In the genomic region with DNA sequence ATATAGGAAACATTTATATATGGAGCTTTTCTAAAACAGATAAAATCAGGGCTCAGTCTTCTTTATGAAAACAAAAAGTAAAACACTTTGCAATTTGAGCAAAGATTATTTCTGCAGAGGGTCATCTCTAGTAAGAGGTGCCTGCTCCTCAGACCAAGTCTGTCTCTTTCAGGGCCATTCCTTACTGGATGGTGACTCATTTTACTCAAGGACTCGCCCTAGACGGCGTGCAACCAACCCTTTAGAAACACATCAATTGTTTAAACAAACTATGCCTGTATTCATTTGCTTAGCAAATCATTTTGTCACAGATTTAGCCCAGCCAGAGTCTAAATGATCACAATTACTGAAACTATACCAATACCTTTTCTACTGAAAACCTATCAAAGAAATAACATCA, we compare ENCODE assay signal across 2 cellular contexts.
TF ChIP-seq lines count a peak whose summit lies in the region.

No MANE protein-coding gene starts in this region.

TF ChIP-seq in GM12878, 131 proteins besides CTCF, POLR2A, EP300 and RAD21 (continued from another document):
- TF ChIP-seq, protein P1, sequence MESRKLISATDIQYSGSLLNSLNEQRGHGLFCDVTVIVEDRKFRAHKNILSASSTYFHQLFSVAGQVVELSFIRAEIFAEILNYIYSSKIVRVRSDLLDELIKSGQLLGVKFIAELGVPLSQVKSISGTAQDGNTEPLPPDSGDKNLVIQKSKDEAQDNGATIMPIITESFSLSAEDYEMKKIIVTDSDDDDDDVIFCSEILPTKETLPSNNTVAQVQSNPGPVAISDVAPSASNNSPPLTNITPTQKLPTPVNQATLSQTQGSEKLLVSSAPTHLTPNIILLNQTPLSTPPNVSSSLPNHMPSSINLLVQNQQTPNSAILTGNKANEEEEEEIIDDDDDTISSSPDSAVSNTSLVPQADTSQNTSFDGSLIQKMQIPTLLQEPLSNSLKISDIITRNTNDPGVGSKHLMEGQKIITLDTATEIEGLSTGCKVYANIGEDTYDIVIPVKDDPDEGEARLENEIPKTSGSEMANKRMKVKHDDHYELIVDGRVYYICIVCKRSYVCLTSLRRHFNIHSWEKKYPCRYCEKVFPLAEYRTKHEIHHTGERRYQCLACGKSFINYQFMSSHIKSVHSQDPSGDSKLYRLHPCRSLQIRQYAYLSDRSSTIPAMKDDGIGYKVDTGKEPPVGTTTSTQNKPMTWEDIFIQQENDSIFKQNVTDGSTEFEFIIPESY (IDR thresholded peaks at IDR 0.05): no peak
- TF ChIP-seq, protein P2, sequence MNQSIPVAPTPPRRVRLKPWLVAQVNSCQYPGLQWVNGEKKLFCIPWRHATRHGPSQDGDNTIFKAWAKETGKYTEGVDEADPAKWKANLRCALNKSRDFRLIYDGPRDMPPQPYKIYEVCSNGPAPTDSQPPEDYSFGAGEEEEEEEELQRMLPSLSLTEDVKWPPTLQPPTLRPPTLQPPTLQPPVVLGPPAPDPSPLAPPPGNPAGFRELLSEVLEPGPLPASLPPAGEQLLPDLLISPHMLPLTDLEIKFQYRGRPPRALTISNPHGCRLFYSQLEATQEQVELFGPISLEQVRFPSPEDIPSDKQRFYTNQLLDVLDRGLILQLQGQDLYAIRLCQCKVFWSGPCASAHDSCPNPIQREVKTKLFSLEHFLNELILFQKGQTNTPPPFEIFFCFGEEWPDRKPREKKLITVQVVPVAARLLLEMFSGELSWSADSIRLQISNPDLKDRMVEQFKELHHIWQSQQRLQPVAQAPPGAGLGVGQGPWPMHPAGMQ (IDR thresholded peaks at IDR 0.05; ENCODE audit: borderline replicate concordance): no peak
- no peak for TF ChIP-seq BRCA1 (IDR thresholded peaks at IDR 0.05; ENCODE audit: low read depth, low read length)
- TF ChIP-seq, protein P3, sequence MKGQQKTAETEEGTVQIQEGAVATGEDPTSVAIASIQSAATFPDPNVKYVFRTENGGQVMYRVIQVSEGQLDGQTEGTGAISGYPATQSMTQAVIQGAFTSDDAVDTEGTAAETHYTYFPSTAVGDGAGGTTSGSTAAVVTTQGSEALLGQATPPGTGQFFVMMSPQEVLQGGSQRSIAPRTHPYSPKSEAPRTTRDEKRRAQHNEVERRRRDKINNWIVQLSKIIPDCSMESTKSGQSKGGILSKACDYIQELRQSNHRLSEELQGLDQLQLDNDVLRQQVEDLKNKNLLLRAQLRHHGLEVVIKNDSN (IDR thresholded peaks at IDR 0.05; ENCODE audit: borderline replicate concordance, extremely low read length, insufficient read depth, low read depth, low read length): no peak
- TF ChIP-seq CHD1 (IDR thresholded peaks at IDR 0.05; ENCODE audit: low read depth, low read length): no peak
- no peak for TF ChIP-seq SMC3 (IDR thresholded peaks at IDR 0.05; ENCODE audit: borderline replicate concordance, low read length)
- TF ChIP-seq, protein P4, sequence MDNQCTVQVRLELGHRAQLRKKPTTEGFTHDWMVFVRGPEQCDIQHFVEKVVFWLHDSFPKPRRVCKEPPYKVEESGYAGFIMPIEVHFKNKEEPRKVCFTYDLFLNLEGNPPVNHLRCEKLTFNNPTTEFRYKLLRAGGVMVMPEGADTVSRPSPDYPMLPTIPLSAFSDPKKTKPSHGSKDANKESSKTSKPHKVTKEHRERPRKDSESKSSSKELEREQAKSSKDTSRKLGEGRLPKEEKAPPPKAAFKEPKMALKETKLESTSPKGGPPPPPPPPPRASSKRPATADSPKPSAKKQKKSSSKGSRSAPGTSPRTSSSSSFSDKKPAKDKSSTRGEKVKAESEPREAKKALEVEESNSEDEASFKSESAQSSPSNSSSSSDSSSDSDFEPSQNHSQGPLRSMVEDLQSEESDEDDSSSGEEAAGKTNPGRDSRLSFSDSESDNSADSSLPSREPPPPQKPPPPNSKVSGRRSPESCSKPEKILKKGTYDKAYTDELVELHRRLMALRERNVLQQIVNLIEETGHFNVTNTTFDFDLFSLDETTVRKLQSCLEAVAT (IDR thresholded peaks at IDR 0.05): no peak
- TF ChIP-seq RFX5 (IDR thresholded peaks at IDR 0.05; ENCODE audit: low read depth, low read length): no peak
- TF ChIP-seq SRF (IDR thresholded peaks at IDR 0.05; ENCODE audit: low read depth in 2 of 2, low read length in 2 of 2): no peak
- TF ChIP-seq NR2C1 (IDR thresholded peaks at IDR 0.05): no peak
- TF ChIP-seq CBX3 (IDR thresholded peaks at IDR 0.05; ENCODE audit: borderline replicate concordance, low read depth): no peak
- no peak for TF ChIP-seq YY1 (IDR thresholded peaks at IDR 0.05; ENCODE audit: low read depth, low read length)
- TF ChIP-seq HCFC1 (IDR thresholded peaks at IDR 0.05; ENCODE audit: low read length): no peak

TF ChIP-seq in HEK293T, 16 proteins besides CTCF, POLR2A, EP300 and RAD21 (continued from another document):
- TF ChIP-seq TARDBP (IDR thresholded peaks at IDR 0.05) (no peak), FOXM1 (IDR thresholded peaks at IDR 0.05; ENCODE audit: borderline replicate concordance) (no peak), FOXA1 (IDR thresholded peaks at IDR 0.05) (no peak), ARNT (IDR thresholded peaks at IDR 0.05) (no peak)
